ENCODE assay signal across 24 cellular contexts in genomic region chr16:19436540-19436939, GRCh38. TPM values are rescaled to one million over a fixed set of nuclear protein-coding genes. Genes with fewer than 3 reads are reported as not detected.
DNase-seq lines count a peak whose midpoint lies in the region; ATAC-seq and TF ChIP-seq lines count a peak whose summit lies in the region.
"Had no signal": no experiment of that assay in that cellular context is flagged by ENCODE, and none has a peak within 500 bp of the region (broad histone marks: within the 10 kb centered on the region; RNA-seq: fewer than 3 reads in every experiment).

No MANE protein-coding gene starts in this region.

- H3K9ac ChIP-seq in colonic mucosa (ENCODE audit: low read depth in 2 of 2, low read length in 2 of 2), result peak overlapping the region in 1 of 2 donors; percentile 67

- H3K4me3 ChIP-seq in colonic mucosa, result no peak overlapping the region
- H3K4me3 ChIP-seq in WERI-Rb-1 (ENCODE audit: low read depth, low read length), result no peak overlapping the region
- H3K4me3 ChIP-seq: PC-9, SJSA1 had no signal

- H3K4me1 ChIP-seq in colonic mucosa, result no peaks in the 10 kb centered on the region
- H3K4me1 ChIP-seq: SJSA1 had no signal

- H3K27ac ChIP-seq in colonic mucosa (peak overlapping the region; percentile 86), WERI-Rb-1 (no peak overlapping the region)
- H3K27ac ChIP-seq: PC-9, SJSA1 had no signal

- H3K27ac Mint-ChIP-seq in Calu3 (ENCODE audit: unreplicated experiment) (peak overlapping the region; percentile 79), memory B cell (no peak overlapping the region)

- peak; percentile 26 for ATAC-seq in memory B cell (ENCODE audit: low read depth)

- no peak for TF ChIP-seq CTCF in Calu3 (IDR thresholded peaks at IDR 0.05; ENCODE audit: unreplicated experiment)
- no peak for TF ChIP-seq CTCF in colonic mucosa (IDR thresholded peaks at IDR 0.05)
- TF ChIP-seq CTCF in WERI-Rb-1 (IDR thresholded peaks at IDR 0.05; ENCODE audit: low read depth, low read length), result no peak

- H3K9me3 Mint-ChIP-seq in Calu3 (ENCODE audit: low read depth, unreplicated experiment) (no peaks in the 10 kb centered on the region), memory B cell (peaks cover 3% of the 10 kb centered on the region)

- H3K36me3 ChIP-seq in colonic mucosa (no peaks in the 10 kb centered on the region), WERI-Rb-1 (no peaks in the 10 kb centered on the region)
- H3K36me3 ChIP-seq: SJSA1 had no signal

- H3K36me3 Mint-ChIP-seq in Calu3 (ENCODE audit: insufficient read depth, unreplicated experiment) (peaks cover 75% of the 10 kb centered on the region), memory B cell (no peaks in the 10 kb centered on the region)
- H3K36me3 Mint-ChIP-seq: CD4-positive, CD25-positive, alpha-beta regulatory T cell had no signal

- intact Hi-C loops in Calu3 (cut with micrococcal nuclease; ENCODE audit: unreplicated experiment) (no loop called here), colonic mucosa (cut with DNase I) (no loop called here)

- H3K27me3 ChIP-seq in colonic mucosa, result no peaks in the 10 kb centered on the region
- H3K27me3 ChIP-seq in WERI-Rb-1 (ENCODE audit: insufficient read depth, low read depth, severe bottlenecking), result no peaks in the 10 kb centered on the region

- no peaks in the 10 kb centered on the region for H3K9me3 ChIP-seq in colonic mucosa
- H3K9me3 ChIP-seq in WERI-Rb-1 (ENCODE audit: severe bottlenecking), result no peaks in the 10 kb centered on the region
- H3K9me3 ChIP-seq: SJSA1 had no signal

- H3K4me3 Mint-ChIP-seq in Calu3 (ENCODE audit: low read depth, unreplicated experiment) (peak overlapping the region; percentile 10), memory B cell (no peak overlapping the region)
- H3K4me3 Mint-ChIP-seq: CD4-positive, CD25-positive, alpha-beta regulatory T cell had no signal

- H3K4me1 Mint-ChIP-seq in Calu3 (ENCODE audit: low read depth, unreplicated experiment), result peaks cover 63% of the 10 kb centered on the region
- peaks cover 10% of the 10 kb centered on the region for H3K4me1 Mint-ChIP-seq in memory B cell

- BruUV-seq in Calu3 (replicated peaks; lab: Mats Ljungman, UMichigan), result no TSS peak

- no peaks in the 10 kb centered on the region for H3K27me3 Mint-ChIP-seq in Calu3 (ENCODE audit: unreplicated experiment)
- H3K27me3 Mint-ChIP-seq in memory B cell, result peaks cover 8% of the 10 kb centered on the region

- CTCF ChIA-PET in Calu3 (lab: Charles Lee), result interaction anchor here (0.6 to 1.3 kb wide), 6 partner anchors 9 to 66 kb away, joined by 3 to 4 read pairs (median 3); partner anchors contain the start of gene TMC5

- no peak for DNase-seq in Calu3
- DNase-seq in NAMALWA (ENCODE audit: low spot score), result peak; percentile 11
- no peak for DNase-seq in colonic mucosa
- DNase-seq in memory B cell (ENCODE audit: low spot score in 2 of 2), result no peak
- DNase-seq in NCI-H146 (lab: John Stamatoyannopoulos, UW), result no peak
- no peak for DNase-seq in SIG-M5 (lab: John Stamatoyannopoulos, UW)
- DNase-seq in WERI-Rb-1, result no peak
- DNase-seq in mesenteric fat pad (ENCODE audit: low spot score), result no peak
- DNase-seq: CD4-positive, CD25-positive, alpha-beta regulatory T cell; COR-L47; EL; H7; IMR-90; Kasumi-1; MM.1S; NCI-H1105 treated with DMSO at 0.1 percent for 48 hours; NCI-H1694 treated with DMSO at 0.1 percent for 48 hours; NCI-H510A; NCI-H774; PC-9 had no signal

RNA-seq across cellular contexts. Expression of gene TMC5, which starts 18.9 kb away (rescaled TPM):
- 117 and 149 TPM in 2 replicates for total RNA-seq in Calu3 (2022)
- 100 to 1,000 TPM in 1 of 2 donors, 10 to 100 TPM in 1; 54.5 to 113 TPM for total RNA-seq in colonic mucosa
- 0.26 TPM for total RNA-seq in mesenteric fat pad
- total RNA-seq: A172; B cell; CD4-positive, CD25-positive, alpha-beta regulatory T cell; HT1080; IMR-90; SJSA1 had no signal

Comparison
In these comparisons a context has a peak if more than half of its experiments do, and no peak if none do; other contexts are left out.
1. RNA of gene TMC5, which starts 18.9 kb away (total RNA-seq): 117 to 149 TPM in Calu3 and 54.5 to 113 TPM in colonic mucosa; 0.26 TPM in mesenteric fat pad (single experiment); every median in the first group is over 10 times any median in the second.